Comparison of ENCODE assay signal across 20 cellular contexts in the genomic region with DNA sequence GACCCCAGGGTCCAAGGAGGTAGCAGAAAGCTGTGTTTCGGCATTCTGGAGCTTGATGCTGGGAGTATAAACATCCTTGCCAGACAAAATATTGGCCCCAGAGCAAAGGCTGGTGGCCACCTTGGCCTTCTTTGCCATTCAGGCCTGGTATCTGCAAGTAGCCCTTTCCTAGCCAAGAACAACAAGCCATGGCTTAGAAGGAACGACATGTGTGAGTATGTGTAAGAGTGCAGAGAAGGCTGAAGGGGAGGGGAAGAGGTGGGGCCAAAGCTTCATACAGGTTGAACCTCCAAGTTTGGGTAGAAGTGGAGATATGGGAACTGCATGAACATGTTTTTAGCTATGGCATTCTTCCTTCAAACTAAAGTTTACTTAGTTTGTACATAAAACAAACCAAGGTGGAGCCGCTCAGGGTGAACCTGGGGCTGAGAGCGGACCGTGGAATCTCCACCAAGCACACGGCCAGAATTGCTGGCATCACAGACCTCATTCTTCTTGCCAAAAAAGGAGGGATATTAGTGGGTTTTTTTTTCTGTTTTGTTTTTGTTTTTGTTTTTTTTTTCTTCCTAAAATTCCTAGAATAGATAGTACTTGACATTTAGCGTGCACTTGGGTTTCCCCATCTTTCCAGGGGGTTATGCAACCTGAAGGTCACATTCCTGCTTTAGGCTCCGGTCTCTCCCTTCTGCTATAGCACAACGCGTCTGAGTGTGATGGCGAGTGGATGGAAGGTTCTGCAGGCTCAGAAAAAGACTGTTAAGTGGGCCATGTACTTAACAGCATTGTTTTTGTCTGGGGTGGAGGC.
A peak's percentile ranks its signal among the peaks of the same experiment; 100 is the strongest.
DNase-seq lines count a peak whose midpoint lies in the region; ATAC-seq, FAIRE-seq and TF ChIP-seq lines count a peak whose summit lies in the region.
"Had no signal": no experiment of that assay in that cellular context is flagged by ENCODE, and none has a peak within 500 bp of the region (broad histone marks: within the 10 kb centered on the region; RNA-seq: fewer than 3 reads in every experiment).

No MANE protein-coding gene starts in this region.

- no peaks in the 10 kb centered on the region for H3K27me3 ChIP-seq in left ventricle myocardium inferior (ENCODE audit: low read depth)
- no peaks in the 10 kb centered on the region for H3K27me3 ChIP-seq in bronchial epithelial cell (ENCODE audit: control insufficient read depth, insufficient read depth, low read length)
- no peaks in the 10 kb centered on the region for H3K27me3 ChIP-seq in uterus

- intact Hi-C loops in left ventricle myocardium inferior (cut with micrococcal nuclease): no loop called here
- intact Hi-C loops in cardiac septum (cut with DNase I): no loop called here
- intact Hi-C loops in sciatic nerve (cut with DNase I): no loop called here
- intact Hi-C loops in uterus (cut with DNase I; ENCODE audit: low total_unique reads): no loop called here

- H3K9me3 ChIP-seq in left ventricle myocardium inferior (replicated peaks) (no peaks in the 10 kb centered on the region), uterus (no peaks in the 10 kb centered on the region)
- H3K9me3 ChIP-seq: A549, Caco-2 had no signal

- H3K27ac ChIP-seq in left ventricle myocardium inferior (replicated peaks) (peak overlapping the region; percentile 94), uterus (peak overlapping the region; percentile 65 to 90)
- H3K27ac ChIP-seq: A549 had no signal

- no peak for FAIRE-seq in bronchial epithelial cell (lab: Jason Lieb, UNC)
- FAIRE-seq: A549, G401.6 had no signal

- H3K36me3 ChIP-seq in left ventricle myocardium inferior: no peaks in the 10 kb centered on the region
- no peaks in the 10 kb centered on the region for H3K36me3 ChIP-seq in bronchial epithelial cell (ENCODE audit: control insufficient read depth, insufficient read depth, low read length)
- no peaks in the 10 kb centered on the region for H3K36me3 ChIP-seq in uterus

- H3K4me3 ChIP-seq in left ventricle myocardium inferior (no peak overlapping the region), bronchial epithelial cell (ENCODE audit: low read depth, low read length) (no peak overlapping the region), uterus (no peak overlapping the region)
- H3K4me3 ChIP-seq: A549 had no signal

- TF ChIP-seq POLR2A in uterus (IDR thresholded peaks at IDR 0.05): no peak

- no peak for DNase-seq in left ventricle myocardium inferior
- DNase-seq in cardiac septum (ENCODE audit: low spot score): no peak
- DNase-seq in bronchial epithelial cell (ENCODE audit: low read depth): peak; percentile 5
- DNase-seq in sciatic nerve (ENCODE audit: low spot score): no peak
- DNase-seq in uterus: no peak
- no peak for DNase-seq in NCI-H748 (lab: John Stamatoyannopoulos, UW; ENCODE audit: unreplicated experiment)
- DNase-seq in mesenteric fat pad (ENCODE audit: low spot score): no peak
- no peak for DNase-seq in NCI-H226
- DNase-seq: Caco-2; CD4-positive, alpha-beta T cell; H9; NCI-H1092 treated with DMSO at 0.1 percent for 48 hours; NCI-H146; NCI-H2029 treated with DMSO at 0.1 percent for 48 hours; NCI-H2171; NCI-H748 treated with DMSO at 0.1 percent for 48 hours; OCI-M1; SIG-M5 had no signal

- peak; percentile 53 for ATAC-seq in sciatic nerve
- ATAC-seq: A549 had no signal

- TF ChIP-seq CTCF in left ventricle myocardium inferior (IDR thresholded peaks at IDR 0.05; ENCODE audit: borderline replicate concordance) (no peak), bronchial epithelial cell (IDR thresholded peaks at IDR 0.05; ENCODE audit: insufficient read depth, low read length, severe bottlenecking) (no peak), uterus (IDR thresholded peaks at IDR 0.05) (no peak)

- peaks cover 70% of the 10 kb centered on the region for H3K4me1 ChIP-seq in left ventricle myocardium inferior
- H3K4me1 ChIP-seq in uterus: peaks cover 4 to 6% of the 10 kb centered on the region in 2 donors
